8 cellular contexts compared by ENCODE assay signal in genomic region chr14:99684356-99684952, GRCh38. TPM values are rescaled to one million over a fixed set of nuclear protein-coding genes. Genes with fewer than 3 reads are reported as not detected.
A peak's percentile ranks its signal among the peaks of the same experiment; 100 is the strongest.
DNase-seq lines count a peak whose midpoint lies in the region; ATAC-seq and TF ChIP-seq lines count a peak whose summit lies in the region.

No MANE protein-coding gene starts in this region.

- peak overlapping the region; percentile 35 for H3K4me3 ChIP-seq in astrocyte of the spinal cord (ENCODE audit: low read depth, low read length)
- H3K4me3 ChIP-seq in muscle layer of duodenum (ENCODE audit: low read depth in 1 of 2, low read length in 2 of 2) = peak overlapping the region; percentile 30 to 56

- in situ Hi-C loops in astrocyte of the spinal cord (cut with HindIII; ENCODE audit: low sequenced_read_pairs) = no loop called here

- no peaks in the 10 kb centered on the region for H3K27me3 ChIP-seq in muscle layer of duodenum (ENCODE audit: low read depth, low read length)

- ATAC-seq in HG03060 (IDR thresholded peaks at IDR 0.05; ENCODE audit: low read depth, unreplicated experiment) = peak; percentile 22

- intact Hi-C loops in activated T-helper 1 cell treated with anti-CD3 and anti-CD28 coated beads, Interleukin-12 subunit alpha, Interleukin-12 subunit beta, Interleukin-2, Interleukin-4 antibody, amounts not matched to agents 30 ng/mL and 10 ng/mL and 1 ng/mL, durations not matched to agents 14 hours and 24 hours and 36 hours (cut with micrococcal nuclease) = loop anchor here (1.0 to 10.0 kb wide), 6 partner anchors 80 to 690 kb away; partner anchors contain the start of genes CCDC85C, CCNK, EML1 and EVL

- no peak for TF ChIP-seq CTCF in astrocyte of the spinal cord (IDR thresholded peaks at IDR 0.05; ENCODE audit: low read depth, low read length)

- peaks cover 0 to 15% of the 10 kb centered on the region in 2 donors for H3K4me1 ChIP-seq in muscle layer of duodenum (ENCODE audit: control insufficient read depth in 1 of 2, insufficient read depth in 2 of 2, low read length in 2 of 2)

- no peak overlapping the region for H3K27ac ChIP-seq in muscle layer of duodenum (ENCODE audit: low read length)

- no peaks in the 10 kb centered on the region for H3K36me3 Mint-ChIP-seq in activated T-helper 1 cell treated with anti-CD3 and anti-CD28 coated beads, Interleukin-12 subunit alpha, Interleukin-12 subunit beta, Interleukin-2, Interleukin-4 antibody, amounts not matched to agents 30 ng/mL and 10 ng/mL and 1 ng/mL, durations not matched to agents 14 hours and 24 hours and 36 hours (ENCODE audit: low read depth)

- DNase-seq in activated T-cell treated with anti-CD3 and anti-CD28 coated beads for 24 hours (ENCODE audit: low read depth) = peak; percentile 11
- no peak for DNase-seq in activated T-cell treated with anti-CD3 and anti-CD28 coated beads, Interleukin-2, amount 50 U/mL, for 1 hour
- no peak for DNase-seq in astrocyte of the spinal cord (ENCODE audit: low read depth, low spot score)
- no peak for DNase-seq in SIG-M5 (lab: John Stamatoyannopoulos, UW)
- DNase-seq in NCI-H774 (lab: John Stamatoyannopoulos, UW) = no peak
- DNase-seq in activated T-helper 1 cell treated with anti-CD3 and anti-CD28 coated beads, Interleukin-12 subunit alpha, Interleukin-12 subunit beta, Interleukin-2, Interleukin-4 antibody, amounts not matched to agents 30 ng/mL and 10 ng/mL and 1 ng/mL, durations not matched to agents 14 hours and 24 hours and 36 hours (ENCODE audit: low spot score) = no peak

- H3K27me3 Mint-ChIP-seq in activated T-helper 1 cell treated with anti-CD3 and anti-CD28 coated beads, Interleukin-12 subunit alpha, Interleukin-12 subunit beta, Interleukin-2, Interleukin-4 antibody, amounts not matched to agents 30 ng/mL and 10 ng/mL and 1 ng/mL, durations not matched to agents 14 hours and 24 hours and 36 hours (ENCODE audit: insufficient read depth) = peaks cover 33% of the 10 kb centered on the region

- H3K4me3 Mint-ChIP-seq in activated T-helper 1 cell treated with anti-CD3 and anti-CD28 coated beads, Interleukin-12 subunit alpha, Interleukin-12 subunit beta, Interleukin-2, Interleukin-4 antibody, amounts not matched to agents 30 ng/mL and 10 ng/mL and 1 ng/mL, durations not matched to agents 14 hours and 24 hours and 36 hours = no peak overlapping the region

- no peaks in the 10 kb centered on the region for H3K9me3 ChIP-seq in muscle layer of duodenum (ENCODE audit: control insufficient read depth in 1 of 2, low read length in 2 of 2)

- no peak overlapping the region for H3K27ac Mint-ChIP-seq in activated T-helper 1 cell treated with anti-CD3 and anti-CD28 coated beads, Interleukin-12 subunit alpha, Interleukin-12 subunit beta, Interleukin-2, Interleukin-4 antibody, amounts not matched to agents 30 ng/mL and 10 ng/mL and 1 ng/mL, durations not matched to agents 14 hours and 24 hours and 36 hours

- H3K36me3 ChIP-seq in muscle layer of duodenum (ENCODE audit: control insufficient read depth in 1 of 2, insufficient read depth in 2 of 2, low read length in 2 of 2) = no peaks in the 10 kb centered on the region

- H3K4me1 Mint-ChIP-seq in activated T-helper 1 cell treated with anti-CD3 and anti-CD28 coated beads, Interleukin-12 subunit alpha, Interleukin-12 subunit beta, Interleukin-2, Interleukin-4 antibody, amounts not matched to agents 30 ng/mL and 10 ng/mL and 1 ng/mL, durations not matched to agents 14 hours and 24 hours and 36 hours (ENCODE audit: low read depth) = peaks cover 5% of the 10 kb centered on the region

- no peaks in the 10 kb centered on the region for H3K9me3 Mint-ChIP-seq in activated T-helper 1 cell treated with anti-CD3 and anti-CD28 coated beads, Interleukin-12 subunit alpha, Interleukin-12 subunit beta, Interleukin-2, Interleukin-4 antibody, amounts not matched to agents 30 ng/mL and 10 ng/mL and 1 ng/mL, durations not matched to agents 14 hours and 24 hours and 36 hours

RNA-seq across cellular contexts. Expression of gene CYP46A1, which starts 0.4 kb away (rescaled TPM):
- total RNA-seq in activated T-helper 1 cell treated with anti-CD3 and anti-CD28 coated beads, Interleukin-12 subunit alpha, Interleukin-12 subunit beta, Interleukin-2, Interleukin-4 antibody, amounts not matched to agents 30 ng/mL and 10 ng/mL and 1 ng/mL, durations not matched to agents 14 hours and 24 hours and 36 hours = 0.27 TPM in 1 of 2 replicates, not detected in the other

RNA-seq across cellular contexts. Expression of gene HHIPL1, which starts 39.5 kb away (rescaled TPM):
- total RNA-seq in activated T-helper 1 cell treated with anti-CD3 and anti-CD28 coated beads, Interleukin-12 subunit alpha, Interleukin-12 subunit beta, Interleukin-2, Interleukin-4 antibody, amounts not matched to agents 30 ng/mL and 10 ng/mL and 1 ng/mL, durations not matched to agents 14 hours and 24 hours and 36 hours = not detected in 2 replicates
